12 cellular contexts compared by ENCODE assay signal in the genomic region with DNA sequence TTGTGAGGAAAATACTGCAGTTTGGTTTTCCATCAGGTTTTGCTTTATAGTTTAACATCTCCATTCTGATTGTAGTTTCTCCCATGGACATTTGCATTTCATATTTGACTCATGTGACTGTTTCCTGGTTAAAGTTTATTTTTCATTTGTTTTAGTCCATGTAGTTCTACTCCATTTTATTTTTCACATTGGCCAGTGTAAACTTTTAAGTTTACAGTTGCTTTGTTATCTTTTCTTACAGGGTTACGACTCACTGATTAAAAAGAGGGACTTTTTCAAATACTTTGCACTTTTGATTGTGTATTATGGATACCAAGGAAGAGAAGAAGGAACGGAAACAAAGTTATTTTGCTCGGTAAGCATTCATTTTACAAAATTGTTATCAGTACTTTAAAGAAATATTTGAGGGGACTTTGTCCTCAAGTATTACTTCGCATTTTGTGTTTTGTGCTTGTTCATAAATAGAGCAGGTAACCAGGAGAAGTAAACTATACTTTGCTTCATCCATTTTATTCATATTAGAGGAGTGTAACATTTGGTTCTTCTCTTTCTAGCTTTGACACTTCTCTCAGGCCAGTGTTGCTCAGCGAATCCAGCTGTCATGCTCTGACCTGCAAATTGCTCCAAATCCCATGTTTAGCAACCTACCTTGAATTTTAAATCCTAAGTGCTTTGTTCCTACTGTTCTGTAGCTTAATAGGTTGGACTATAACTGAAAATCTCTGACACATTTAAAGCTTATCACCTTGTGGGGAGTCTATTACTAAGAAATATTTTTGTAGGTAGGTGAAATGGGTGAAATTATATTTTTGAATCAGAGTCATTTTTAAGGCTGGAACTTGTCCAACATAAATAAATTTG. TPM values are rescaled to one million over a fixed set of nuclear protein-coding genes. Genes with fewer than 3 reads are reported as not detected.
DNase-seq lines count a peak whose midpoint lies in the region; ATAC-seq and TF ChIP-seq lines count a peak whose summit lies in the region.
"Had no signal": no experiment of that assay in that cellular context is flagged by ENCODE, and none has a peak within 500 bp of the region (broad histone marks: within the 10 kb centered on the region; RNA-seq: fewer than 3 reads in every experiment).

No MANE protein-coding gene starts in this region.

- POLR2A ChIA-PET in A673 (lab: Charles Lee; ENCODE audit: low non-redundant PET), result no interaction called here

- no TSS peak for BruUV-seq in A673 (replicated peaks; lab: Mats Ljungman, UMichigan)

- CTCF ChIA-PET in A673 (lab: Charles Lee), result no interaction called here

- TF ChIP-seq CTCF in A673 (conservative IDR thresholded peaks at IDR 0.05; ENCODE audit: low read depth, low read length), result no peak

- H3K4me3 ChIP-seq in A673 (ENCODE audit: low read depth, low read length, poor library complexity, severe bottlenecking), result no peak overlapping the region
- H3K4me3 ChIP-seq in mucosa of stomach (ENCODE audit: low read length), result peak overlapping the region; percentile 17
- H3K4me3 ChIP-seq: cardiac muscle cell had no signal

- H3K27me3 ChIP-seq in A673 (replicated peaks; ENCODE audit: insufficient read depth, low read depth, low read length, poor library complexity), result no peaks in the 10 kb centered on the region
- H3K27me3 ChIP-seq in mucosa of stomach (ENCODE audit: control insufficient read depth, insufficient read depth, low read length), result no peaks in the 10 kb centered on the region
- H3K27me3 ChIP-seq: cardiac muscle cell had no signal

- no peaks in the 10 kb centered on the region for H3K36me3 ChIP-seq in A673 (ENCODE audit: insufficient read depth, low read length, poor library complexity, severe bottlenecking)
- no peaks in the 10 kb centered on the region for H3K36me3 ChIP-seq in mucosa of stomach (ENCODE audit: control insufficient read depth, insufficient read depth, low read length)
- H3K36me3 ChIP-seq: cardiac muscle cell had no signal

- intact Hi-C loops in A673 (cut with micrococcal nuclease; ENCODE audit: unreplicated experiment), result no loop called here

- peak overlapping the region; percentile 51 for H3K9ac ChIP-seq in mucosa of stomach (ENCODE audit: low read length)

- no peaks in the 10 kb centered on the region for H3K9me3 ChIP-seq in A673 (ENCODE audit: low read depth, low read length, poor library complexity, severe bottlenecking)
- H3K9me3 ChIP-seq in mucosa of stomach (ENCODE audit: control insufficient read depth, low read length), result no peaks in the 10 kb centered on the region

- H3K4me1 ChIP-seq in A673 (ENCODE audit: insufficient read depth, low read length, poor library complexity, severe bottlenecking), result peaks cover 45% of the 10 kb centered on the region
- peaks cover 45% of the 10 kb centered on the region for H3K4me1 ChIP-seq in mucosa of stomach (ENCODE audit: control insufficient read depth, insufficient read depth, low read length)

- H3K27ac ChIP-seq in A673 (ENCODE audit: low read depth, low read length, poor library complexity, severe bottlenecking) (peak overlapping the region; percentile 44), caudate nucleus (ENCODE audit: low read depth, low read length) (peak overlapping the region; percentile 46)
- H3K27ac ChIP-seq: cardiac muscle cell had no signal

- DNase-seq in A673 (ENCODE audit: low spot score), result no peak
- DNase-seq in caudate nucleus (lab: John Stamatoyannopoulos, UW), result no peak
- DNase-seq in stimulated activated naive CD8-positive, alpha-beta T cell treated with anti-CD3 and anti-CD28 coated beads, Interleukin-15, Interleukin-2, amounts not matched to agents 100 U/mL and 50 U/mL, for 24 hours, result no peak
- DNase-seq: activated T-cell treated with anti-CD3 and anti-CD28 coated beads for 4 hours; CD4-positive, alpha-beta T cell; NCI-H1417 had no signal

- ATAC-seq in GM19395 (IDR thresholded peaks at IDR 0.05; ENCODE audit: unreplicated experiment) (peak; percentile 29), GM18858 (IDR thresholded peaks at IDR 0.05; ENCODE audit: unreplicated experiment) (no peak), GM18519 (IDR thresholded peaks at IDR 0.05; ENCODE audit: low FRiP score, unreplicated experiment) (no peak), HG03457 (IDR thresholded peaks at IDR 0.05; ENCODE audit: unreplicated experiment) (no peak)
- ATAC-seq in stimulated activated naive CD8-positive, alpha-beta T cell treated with anti-CD3 and anti-CD28 coated beads, Interleukin-15, Interleukin-2, amounts not matched to agents 100 U/mL and 50 U/mL, for 24 hours, result no peak

RNA-seq across cellular contexts. Expression of a gene that starts 24.5 kb away (rescaled TPM):
- total RNA-seq in A673 (2021), result 30.1 and 33.5 TPM in 2 replicates
